ENCODE assay signal across 1 cellular context in the genomic region with DNA sequence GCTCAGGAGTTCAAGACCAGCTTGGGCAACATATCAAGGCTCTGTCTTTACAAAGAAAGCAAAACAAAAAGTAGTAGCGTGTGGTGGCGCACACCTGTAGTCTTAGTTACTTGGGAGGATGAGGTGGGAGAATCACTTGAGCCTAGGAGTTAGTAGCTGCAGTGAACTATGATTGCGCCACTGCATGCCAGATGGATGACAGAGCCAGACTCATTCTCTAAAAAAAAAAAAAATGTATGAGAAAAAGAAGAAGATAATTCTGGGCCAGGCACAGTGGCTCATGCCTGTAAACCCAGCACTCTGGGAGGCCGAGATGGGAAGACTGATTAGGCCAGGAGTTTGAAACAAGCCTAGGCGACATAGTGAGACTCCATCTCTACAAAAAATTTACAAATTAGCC.
TF ChIP-seq lines count a peak whose summit lies in the region.

No MANE protein-coding gene starts in this region.

TF ChIP-seq in HepG2, 621 proteins besides CTCF, POLR2A, EP300 and RAD21 (continued from another document):
- TF ChIP-seq, protein P1, sequence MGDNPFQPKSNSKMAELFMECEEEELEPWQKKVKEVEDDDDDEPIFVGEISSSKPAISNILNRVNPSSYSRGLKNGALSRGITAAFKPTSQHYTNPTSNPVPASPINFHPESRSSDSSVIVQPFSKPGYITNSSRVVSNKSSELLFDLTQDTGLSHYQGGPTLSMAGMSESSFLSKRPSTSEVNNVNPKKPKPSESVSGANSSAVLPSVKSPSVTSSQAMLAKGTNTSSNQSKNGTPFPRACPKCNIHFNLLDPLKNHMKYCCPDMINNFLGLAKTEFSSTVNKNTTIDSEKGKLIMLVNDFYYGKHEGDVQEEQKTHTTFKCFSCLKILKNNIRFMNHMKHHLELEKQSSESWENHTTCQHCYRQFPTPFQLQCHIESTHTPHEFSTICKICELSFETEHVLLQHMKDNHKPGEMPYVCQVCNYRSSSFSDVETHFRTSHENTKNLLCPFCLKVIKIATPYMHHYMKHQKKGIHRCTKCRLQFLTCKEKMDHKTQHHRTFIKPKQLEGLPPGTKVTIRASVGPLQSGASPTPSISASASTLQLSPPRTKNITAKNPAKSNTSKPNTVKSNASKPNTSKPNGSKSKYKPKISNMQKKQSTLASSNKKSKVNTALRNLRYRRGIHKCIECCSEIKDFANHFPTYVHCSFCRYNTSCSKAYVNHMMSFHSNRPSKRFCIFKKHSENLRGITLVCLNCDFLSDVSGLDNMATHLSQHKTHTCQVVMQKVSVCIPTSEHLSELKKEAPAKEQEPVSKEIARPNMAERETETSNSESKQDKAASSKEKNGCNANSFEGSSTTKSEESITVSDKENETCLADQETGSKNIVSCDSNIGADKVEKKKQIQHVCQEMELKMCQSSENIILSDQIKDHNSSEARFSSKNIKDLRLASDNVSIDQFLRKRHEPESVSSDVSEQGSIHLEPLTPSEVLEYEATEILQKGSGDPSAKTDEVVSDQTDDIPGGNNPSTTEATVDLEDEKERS (CRISPR knock-in tag; IDR thresholded peaks at IDR 0.05), result peak; percentile 76; the same call in 1 of the 2 replicates
- TF ChIP-seq GABPA (IDR thresholded peaks at IDR 0.05; ENCODE audit: low read depth, low read length) (no peak), GABPA (CRISPR knock-in tag; IDR thresholded peaks at IDR 0.05; ENCODE audit: low read depth) (no peak), ZNF460 (CRISPR knock-in tag; IDR thresholded peaks at IDR 0.05; ENCODE audit: borderline replicate concordance) (peak; percentile 99), FOSL2 (CRISPR knock-in tag; IDR thresholded peaks at IDR 0.05) (peak; percentile 91)
- TF ChIP-seq, protein P2, sequence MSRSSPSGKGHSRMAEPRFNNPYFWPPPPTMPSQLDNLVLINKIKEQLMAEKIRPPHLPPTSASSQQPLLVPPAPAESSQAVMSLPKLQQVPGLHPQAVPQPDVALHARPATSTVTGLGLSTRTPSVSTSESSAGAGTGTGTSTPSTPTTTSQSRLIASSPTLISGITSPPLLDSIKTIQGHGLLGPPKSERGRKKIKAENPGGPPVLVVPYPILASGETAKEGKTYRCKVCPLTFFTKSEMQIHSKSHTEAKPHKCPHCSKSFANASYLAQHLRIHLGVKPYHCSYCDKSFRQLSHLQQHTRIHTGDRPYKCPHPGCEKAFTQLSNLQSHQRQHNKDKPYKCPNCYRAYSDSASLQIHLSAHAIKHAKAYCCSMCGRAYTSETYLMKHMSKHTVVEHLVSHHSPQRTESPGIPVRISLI (CRISPR knock-in tag; IDR thresholded peaks at IDR 0.05; ENCODE audit: borderline replicate concordance), result peak; percentile 56; the same call in 1 of the 2 replicates
